ENCODE assay signal across 14 cellular contexts in genomic region chr10:43402880-43403452, GRCh38. TPM values are rescaled to one million over a fixed set of nuclear protein-coding genes. Genes with fewer than 3 reads are reported as not detected.
DNase-seq lines count a peak whose midpoint lies in the region; ATAC-seq and TF ChIP-seq lines count a peak whose summit lies in the region.
"Had no signal": no experiment of that assay in that cellular context is flagged by ENCODE, and none has a peak within 500 bp of the region (broad histone marks: within the 10 kb centered on the region; RNA-seq: fewer than 3 reads in every experiment).

No MANE protein-coding gene starts in this region.

- peaks cover 77% of the 10 kb centered on the region for H3K4me1 ChIP-seq in DOHH2 (ENCODE audit: control insufficient read depth, low read length)
- H3K4me1 ChIP-seq in iPS-20b (ENCODE audit: insufficient read depth, low read length), result peaks cover 55% of the 10 kb centered on the region

- H3K4me1 Mint-ChIP-seq in activated B cell treated with CpG ODN at 0.5 μM for 24 hours, result peaks cover 86% of the 10 kb centered on the region

- intact Hi-C loops in activated B cell treated with CpG ODN at 0.5 μM for 24 hours (cut with micrococcal nuclease), result no loop called here

- peaks cover 100% of the 10 kb centered on the region for H3K79me2 ChIP-seq in DOHH2 (ENCODE audit: control insufficient read depth, low read length)

- peaks cover 96% of the 10 kb centered on the region for H3K36me3 ChIP-seq in DOHH2 (ENCODE audit: control insufficient read depth, low read length)
- peaks cover 41% of the 10 kb centered on the region for H3K36me3 ChIP-seq in iPS-20b (ENCODE audit: insufficient read depth, low read depth, low read length)
- H3K36me3 ChIP-seq in WERI-Rb-1, result peaks cover 57% of the 10 kb centered on the region
- H3K36me3 ChIP-seq: vagina had no signal

- ATAC-seq in activated B cell treated with CpG ODN at 0.5 μM for 24 hours (ENCODE audit: low read depth), result no peak
- ATAC-seq: Right ventricle myocardium inferior had no signal

- peaks cover 75% of the 10 kb centered on the region for H3F3A ChIP-seq in DOHH2 (ENCODE audit: control insufficient read depth, insufficient read depth)

- peak overlapping the region; percentile 88 for H3K4me2 ChIP-seq in DOHH2 (ENCODE audit: low read length)

- DNase-seq in activated B cell treated with CpG ODN at 0.5 μM for 24 hours (no peak), T-helper 9 cell (no peak), AML-193 (lab: John Stamatoyannopoulos, UW) (no peak), WERI-Rb-1 (no peak)
- DNase-seq in stimulated activated CD8-positive, alpha-beta memory T cell treated with anti-CD3 and anti-CD28 coated beads, Interleukin-4, amount 100 ng/mL, for 48 hours, result no peak
- DNase-seq: central memory CD4-positive, alpha-beta T cell had no signal

- H3K36me3 Mint-ChIP-seq in activated B cell treated with CpG ODN at 0.5 μM for 24 hours (ENCODE audit: low read depth), result peaks cover 51% of the 10 kb centered on the region

- H3K4me3 Mint-ChIP-seq in activated B cell treated with CpG ODN at 0.5 μM for 24 hours, result peak overlapping the region; percentile 52

- H3K27ac Mint-ChIP-seq in activated B cell treated with CpG ODN at 0.5 μM for 24 hours, result no peak overlapping the region

- POLR2A ChIA-PET in activated B cell treated with CpG ODN at 0.5 μM for 24 hours (lab: Charles Lee), result interaction anchor here (0.7 to 1.0 kb wide), 2 partner anchors 16 to 17 kb away, joined by 3 read pairs; no protein-coding TSS in a partner anchor

- H3K9me2 ChIP-seq in DOHH2 (replicated peaks; ENCODE audit: control insufficient read depth, low read length), result no peaks in the 10 kb centered on the region

- H3K4me3 ChIP-seq in DOHH2 (ENCODE audit: low read length), result peak overlapping the region; percentile 85
- H3K4me3 ChIP-seq in iPS-20b (ENCODE audit: low read length), result peak overlapping the region; percentile 23; the same call in 1 of the 2 replicates
- H3K4me3 ChIP-seq in WERI-Rb-1 (ENCODE audit: low read depth, low read length), result no peak overlapping the region
- H3K4me3 ChIP-seq: right atrium auricular region, vagina had no signal

- TF ChIP-seq CTCF in 22Rv1 (IDR thresholded peaks at IDR 0.05) (no peak), DOHH2 (IDR thresholded peaks at IDR 0.05; ENCODE audit: low read depth, low read length, poor library complexity, severe bottlenecking) (no peak), activated B cell treated with CpG ODN at 0.5 μM for 24 hours (IDR thresholded peaks at IDR 0.05) (no peak), WERI-Rb-1 (IDR thresholded peaks at IDR 0.05; ENCODE audit: low read depth, low read length) (no peak)

- H4K20me1 ChIP-seq in DOHH2 (ENCODE audit: control insufficient read depth, insufficient read depth, low read depth, low read length), result peaks cover 45% of the 10 kb centered on the region

- H3K27me3 ChIP-seq in DOHH2 (ENCODE audit: control insufficient read depth, low read length) (no peaks in the 10 kb centered on the region), iPS-20b (ENCODE audit: insufficient read depth, low read length) (no peaks in the 10 kb centered on the region), WERI-Rb-1 (ENCODE audit: insufficient read depth, low read depth, severe bottlenecking) (no peaks in the 10 kb centered on the region)
- H3K27me3 ChIP-seq: right atrium auricular region, vagina had no signal

- H3K27me3 Mint-ChIP-seq in activated B cell treated with CpG ODN at 0.5 μM for 24 hours, result no peaks in the 10 kb centered on the region

- H3K9me3 ChIP-seq in DOHH2 (ENCODE audit: control insufficient read depth, insufficient read depth, low read length) (no peaks in the 10 kb centered on the region), iPS-20b (ENCODE audit: insufficient read depth, low read depth, low read length) (no peaks in the 10 kb centered on the region), WERI-Rb-1 (ENCODE audit: severe bottlenecking) (no peaks in the 10 kb centered on the region)
- H3K9me3 ChIP-seq: right atrium auricular region, vagina had no signal

- no peak overlapping the region for H3K9ac ChIP-seq in iPS-20b (ENCODE audit: low read depth, low read length)

- H3K9me3 Mint-ChIP-seq in activated B cell treated with CpG ODN at 0.5 μM for 24 hours, result no peaks in the 10 kb centered on the region

- H3K27ac ChIP-seq in 22Rv1 (peak overlapping the region; percentile 95; the same call in 1 of the 2 replicates), DOHH2 (ENCODE audit: low read depth, low read length) (peak overlapping the region; percentile 95), iPS-20b (ENCODE audit: low read length) (no peak overlapping the region), WERI-Rb-1 (no peak overlapping the region)
- H3K27ac ChIP-seq: right atrium auricular region, vagina had no signal

- CTCF ChIA-PET in activated B cell treated with CpG ODN at 0.5 μM for 24 hours (lab: Charles Lee), result no interaction called here

RNA-seq across cellular contexts. Expression of gene HNRNPF, which starts 6.0 kb away (rescaled TPM):
- 253 and 255 TPM in 2 replicates for total RNA-seq in activated B cell treated with CpG ODN at 0.5 μM for 24 hours

RNA-seq across cellular contexts. Expression of gene FXYD4, which starts 31.5 kb away (rescaled TPM):
- total RNA-seq in activated B cell treated with CpG ODN at 0.5 μM for 24 hours, result not detected in 2 replicates
- total RNA-seq: frontal cortex, liver, right atrium auricular region, Right ventricle myocardium inferior, vagina had no signal

RNA-seq across cellular contexts. Expression of gene ZNF487, which starts 33.9 kb away (rescaled TPM):
- total RNA-seq in activated B cell treated with CpG ODN at 0.5 μM for 24 hours, result 2.9 and 3.4 TPM in 2 replicates

Comparison
In these comparisons a context has a peak if more than half of its experiments do, and no peak if none do; other contexts are left out.
1. H3K27ac ChIP-seq: peak in 22Rv1 (single experiment) and DOHH2 (single experiment); none in iPS-20b (single experiment) and WERI-Rb-1 (single experiment).